Comparison of ENCODE assay signal across 11 cellular contexts in the genomic region with DNA sequence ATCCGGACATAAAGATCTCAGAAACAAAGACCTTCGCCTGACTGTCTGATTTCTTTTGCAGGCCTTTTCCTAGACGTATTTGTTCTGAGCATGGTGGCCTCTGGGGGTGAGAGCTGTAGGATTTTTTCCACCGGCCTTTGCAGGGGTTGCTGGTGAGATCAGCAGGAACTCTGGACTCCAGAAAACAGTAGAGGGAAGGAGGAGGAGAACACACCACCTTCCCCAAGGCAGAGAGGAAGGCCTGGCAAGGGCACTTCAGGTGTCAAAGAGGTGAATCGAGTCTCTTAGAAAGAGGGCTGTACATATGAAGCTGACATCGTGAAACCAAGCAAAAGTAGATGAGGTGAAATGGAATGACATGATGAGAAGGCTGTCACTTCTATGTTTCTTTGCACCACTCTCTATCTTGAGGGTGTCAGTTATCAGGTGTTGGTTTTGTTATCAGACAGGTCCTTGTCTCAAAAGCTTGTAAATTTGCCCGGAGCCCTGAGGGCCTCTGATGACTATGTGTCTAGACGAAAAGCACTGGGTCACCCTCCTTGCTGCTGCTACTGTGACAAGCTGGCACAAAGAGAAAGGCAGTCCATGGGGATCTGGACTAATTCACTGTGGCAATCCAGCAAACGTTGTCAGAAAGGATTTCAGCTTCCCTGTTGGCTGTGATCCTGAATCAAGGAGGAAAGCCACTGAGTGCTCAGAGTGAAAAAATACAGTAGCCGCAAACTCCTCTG.
DNase-seq lines count a peak whose midpoint lies in the region; ATAC-seq and TF ChIP-seq lines count a peak whose summit lies in the region.
"Had no signal": no experiment of that assay in that cellular context is flagged by ENCODE, and none has a peak within 500 bp of the region (broad histone marks: within the 10 kb centered on the region; RNA-seq: fewer than 3 reads in every experiment).

No MANE protein-coding gene starts in this region.

- H3K36me3 Mint-ChIP-seq in brain: no peaks in the 10 kb centered on the region
- H3K36me3 Mint-ChIP-seq in nephron progenitor cell (ENCODE audit: low read depth): no peaks in the 10 kb centered on the region
- no peaks in the 10 kb centered on the region for H3K36me3 Mint-ChIP-seq in T-cell

- POLR2A ChIA-PET in T-cell (lab: Charles Lee): no interaction called here

- DNase-seq in NCI-H1694 (lab: John Stamatoyannopoulos, UW) (peak; percentile 6), NCI-H1694 treated with DMSO at 0.1 percent for 48 hours (lab: John Stamatoyannopoulos, UW) (no peak), DMS153 treated with DMSO at 0.1 percent for 48 hours (lab: John Stamatoyannopoulos, UW; ENCODE audit: unreplicated experiment) (peak; percentile 22), nephron progenitor cell (no peak), T-cell (no peak), mucosa of gallbladder (ENCODE audit: low spot score) (no peak)
- DNase-seq: 8988T; NK-92 treated with Interleukin-12 subunit alpha and Interleukin-12 subunit beta, amount 100 ng/mL, for 24 hours; OCI-M1 had no signal

- ATAC-seq in GM18498 (IDR thresholded peaks at IDR 0.05; ENCODE audit: unreplicated experiment): no peak
- ATAC-seq in T-cell (replicated peaks in 1 of 4): no peak

- H3K4me1 Mint-ChIP-seq in brain: peaks cover 31% of the 10 kb centered on the region
- no peaks in the 10 kb centered on the region for H3K4me1 Mint-ChIP-seq in nephron progenitor cell
- no peaks in the 10 kb centered on the region for H3K4me1 Mint-ChIP-seq in T-cell

- peaks cover 0 to 2% (median 0%) of the 10 kb centered on the region in 5 experiments for H3K9me3 Mint-ChIP-seq in brain
- H3K9me3 Mint-ChIP-seq in nephron progenitor cell: no peaks in the 10 kb centered on the region
- H3K9me3 Mint-ChIP-seq in T-cell: no peaks in the 10 kb centered on the region

- no peak overlapping the region for H3K4me3 Mint-ChIP-seq in brain
- no peak overlapping the region for H3K4me3 Mint-ChIP-seq in nephron progenitor cell
- no peak overlapping the region for H3K4me3 Mint-ChIP-seq in T-cell

- TF ChIP-seq CTCF in brain (conservative IDR thresholded peaks at IDR 0.05) (no peak), nephron progenitor cell (IDR thresholded peaks at IDR 0.05) (no peak)

- H3K27me3 Mint-ChIP-seq in brain: peaks cover 12% of the 10 kb centered on the region
- H3K27me3 Mint-ChIP-seq in nephron progenitor cell (ENCODE audit: low read depth, poor library complexity): peaks cover 45% of the 10 kb centered on the region
- peaks cover 18 to 28% of the 10 kb centered on the region in 2 donors for H3K27me3 Mint-ChIP-seq in T-cell

- CTCF ChIA-PET in T-cell (lab: Charles Lee): no interaction called here

- peak overlapping the region in 3 of 5 experiments; percentile 72 to 83 (median 78) for H3K27ac Mint-ChIP-seq in brain
- peak overlapping the region; percentile 34 for H3K27ac Mint-ChIP-seq in nephron progenitor cell
- no peak overlapping the region for H3K27ac Mint-ChIP-seq in T-cell

Comparison
In these comparisons a context has a peak if more than half of its experiments do, and no peak if none do; other contexts are left out.
1. DNase-seq: peak in NCI-H1694 (single experiment) and DMS153 treated with DMSO at 0.1 percent for 48 hours (single experiment); none in NCI-H1694 treated with DMSO at 0.1 percent for 48 hours (single experiment), nephron progenitor cell (single experiment), T-cell (0 of 34) and mucosa of gallbladder (single experiment).
2. H3K27ac Mint-ChIP-seq: peak in brain (3 of 5) and nephron progenitor cell (single experiment); none in T-cell (0 of 2).